8 cellular contexts compared by ENCODE assay signal in genomic region chr22:29457730-29458129, GRCh38. TPM values are rescaled to one million over a fixed set of nuclear protein-coding genes. Genes with fewer than 3 reads are reported as not detected.
DNase-seq lines count a peak whose midpoint lies in the region; ATAC-seq, FAIRE-seq and TF ChIP-seq lines count a peak whose summit lies in the region.

No MANE protein-coding gene starts in this region.

- H3K9me3 ChIP-seq in WERI-Rb-1 (ENCODE audit: severe bottlenecking) (no peaks in the 10 kb centered on the region), keratinocyte (ENCODE audit: control insufficient read depth, low read depth, low read length) (no peaks in the 10 kb centered on the region)

- H3K36me3 ChIP-seq in WERI-Rb-1: no peaks in the 10 kb centered on the region
- H3K36me3 ChIP-seq in keratinocyte (ENCODE audit: control insufficient read depth in 2 of 2, extremely low read depth in 1 of 2, insufficient read depth in 2 of 2, low read length in 2 of 2): no peaks in the 10 kb centered on the region

- H3K27ac ChIP-seq in WERI-Rb-1 (peak overlapping the region; percentile 1; the same call in 1 of the 2 replicates), keratinocyte (ENCODE audit: control insufficient read depth, insufficient read depth, low read length) (no peak overlapping the region)

- H3K4me3 ChIP-seq in WERI-Rb-1 (ENCODE audit: low read depth, low read length): no peak overlapping the region
- no peak overlapping the region for H3K4me3 ChIP-seq in keratinocyte (ENCODE audit: control insufficient read depth in 2 of 3, extremely low read depth in 1 of 3, insufficient read depth in 2 of 3, low read depth in 1 of 3, low read length in 3 of 3)

- TF ChIP-seq CTCF in WERI-Rb-1 (IDR thresholded peaks at IDR 0.05; ENCODE audit: low read depth, low read length) (no peak), keratinocyte (optimal IDR thresholded peaks at IDR 0.05 in 1 of 3, IDR thresholded peaks at IDR 0.05 in 1 of 3, conservative IDR thresholded peaks at IDR 0.05 in 1 of 3; ENCODE audit: extremely low read depth in 1 of 3, insufficient read depth in 2 of 3, low read length in 3 of 3) (no peak)

- no peaks in the 10 kb centered on the region for H4K20me1 ChIP-seq in keratinocyte (ENCODE audit: control insufficient read depth, extremely low read depth, insufficient read depth, low read length)

- no peaks in the 10 kb centered on the region for H3K4me1 ChIP-seq in keratinocyte (ENCODE audit: control insufficient read depth, extremely low read depth, insufficient read depth, low read length)

- H3K79me2 ChIP-seq in keratinocyte (ENCODE audit: control insufficient read depth, insufficient read depth, low read length): no peaks in the 10 kb centered on the region

- ATAC-seq in HG03039 (IDR thresholded peaks at IDR 0.05; ENCODE audit: unreplicated experiment): no peak
- no peak for ATAC-seq in GM18861 (IDR thresholded peaks at IDR 0.05; ENCODE audit: unreplicated experiment)

- H3K27me3 ChIP-seq in WERI-Rb-1 (ENCODE audit: insufficient read depth, low read depth, severe bottlenecking): no peaks in the 10 kb centered on the region
- H3K27me3 ChIP-seq in keratinocyte (ENCODE audit: control insufficient read depth, extremely low read depth, insufficient read depth, low read length): peaks cover 8% of the 10 kb centered on the region

- H3K9ac ChIP-seq in keratinocyte (ENCODE audit: control insufficient read depth, extremely low read depth, insufficient read depth, low read length): no peak overlapping the region

- H3K9me1 ChIP-seq in keratinocyte (ENCODE audit: control insufficient read depth, extremely low read depth, insufficient read depth, low read length): no peaks in the 10 kb centered on the region

- H2AFZ ChIP-seq in keratinocyte (ENCODE audit: control insufficient read depth, low read length): no peak overlapping the region

- FAIRE-seq in keratinocyte (lab: Jason Lieb, UNC): peak; percentile 26

- peak; percentile 40 for DNase-seq in activated CD4-positive, alpha-beta T cell treated with anti-CD3 and anti-CD28 coated beads for 48 hours
- DNase-seq in activated CD4-positive, alpha-beta T cell treated with anti-CD3 and anti-CD28 coated beads, Interleukin-2, amount 50 U/mL, for 4 hours: no peak
- DNase-seq in Kasumi-1 (lab: John Stamatoyannopoulos, UW) (peak; percentile 49 to 65), WERI-Rb-1 (peak; percentile 63), keratinocyte (ENCODE audit: low read depth, low spot score) (no peak), mesenteric fat pad (ENCODE audit: low spot score) (no peak)

- no peak overlapping the region for H3K4me2 ChIP-seq in keratinocyte (ENCODE audit: control insufficient read depth, extremely low read depth, insufficient read depth, low read depth, low read length)

- dilution Hi-C loops in keratinocyte (cut with MboI; ENCODE audit: extremely low pct_ligation_motif_present, low sequenced_read_pairs): no loop called here

RNA-seq across cellular contexts. Expression of gene RFPL1, which starts 19.3 kb away (rescaled TPM):
- not detected in 3 replicates for polyA plus RNA-seq in keratinocyte
- not detected for polyA plus RNA-seq in keratinocyte (2011; ENCODE audit: low read depth)
- not detected in 2 replicates for polyA plus RNA-seq in keratinocyte (2011; cell fraction: cytosol; rRNA removed)
- not detected in 2 replicates for polyA plus RNA-seq in keratinocyte (2011; cell fraction: nucleus; rRNA removed)
- not detected in 2 replicates for polyA plus RNA-seq in keratinocyte (2012; ENCODE audit: low replicate concordance)
- polyA minus RNA-seq in keratinocyte: not detected in 3 replicates
- polyA minus RNA-seq in keratinocyte (2011; cell fraction: cytosol; rRNA and poly(A)+ RNA removed): not detected
- polyA minus RNA-seq in keratinocyte (2011; cell fraction: nucleus; rRNA and poly(A)+ RNA removed): not detected in 2 replicates
- not detected for total RNA-seq in mesenteric fat pad

RNA-seq across cellular contexts. Expression of gene NEFH, which starts 22.3 kb away (rescaled TPM):
- polyA plus RNA-seq in keratinocyte: 0.06 to 0.08 TPM (median 0.07 TPM) in 3 replicates
- polyA plus RNA-seq in keratinocyte (2011; ENCODE audit: low read depth): 0.06 TPM
- polyA plus RNA-seq in keratinocyte (2011; cell fraction: cytosol; rRNA removed): 0.10 and 0.12 TPM in 2 replicates
- polyA plus RNA-seq in keratinocyte (2011; cell fraction: nucleus; rRNA removed): 0.11 and 0.12 TPM in 2 replicates
- polyA plus RNA-seq in keratinocyte (2012; ENCODE audit: low replicate concordance): 0.03 and 0.07 TPM in 2 replicates
- polyA minus RNA-seq in keratinocyte: 0.10 to 0.13 TPM in 2 of 3 replicates, not detected in the other
- not detected for polyA minus RNA-seq in keratinocyte (2011; cell fraction: cytosol; rRNA and poly(A)+ RNA removed)
- polyA minus RNA-seq in keratinocyte (2011; cell fraction: nucleus; rRNA and poly(A)+ RNA removed): 0.11 TPM in 1 of 2 replicates, not detected in the other
- total RNA-seq in mesenteric fat pad: 0.87 TPM

Comparison
In these comparisons a context has a peak if more than half of its experiments do, and no peak if none do; other contexts are left out.
1. DNase-seq: peak in activated CD4-positive, alpha-beta T cell treated with anti-CD3 and anti-CD28 coated beads for 48 hours (single experiment), Kasumi-1 (2 of 2) and WERI-Rb-1 (single experiment); none in activated CD4-positive, alpha-beta T cell treated with anti-CD3 and anti-CD28 coated beads, Interleukin-2, amount 50 U/mL, for 4 hours (0 of 2), keratinocyte (single experiment) and mesenteric fat pad (single experiment).